ENCODE assay signal across 9 cellular contexts in the genomic region with DNA sequence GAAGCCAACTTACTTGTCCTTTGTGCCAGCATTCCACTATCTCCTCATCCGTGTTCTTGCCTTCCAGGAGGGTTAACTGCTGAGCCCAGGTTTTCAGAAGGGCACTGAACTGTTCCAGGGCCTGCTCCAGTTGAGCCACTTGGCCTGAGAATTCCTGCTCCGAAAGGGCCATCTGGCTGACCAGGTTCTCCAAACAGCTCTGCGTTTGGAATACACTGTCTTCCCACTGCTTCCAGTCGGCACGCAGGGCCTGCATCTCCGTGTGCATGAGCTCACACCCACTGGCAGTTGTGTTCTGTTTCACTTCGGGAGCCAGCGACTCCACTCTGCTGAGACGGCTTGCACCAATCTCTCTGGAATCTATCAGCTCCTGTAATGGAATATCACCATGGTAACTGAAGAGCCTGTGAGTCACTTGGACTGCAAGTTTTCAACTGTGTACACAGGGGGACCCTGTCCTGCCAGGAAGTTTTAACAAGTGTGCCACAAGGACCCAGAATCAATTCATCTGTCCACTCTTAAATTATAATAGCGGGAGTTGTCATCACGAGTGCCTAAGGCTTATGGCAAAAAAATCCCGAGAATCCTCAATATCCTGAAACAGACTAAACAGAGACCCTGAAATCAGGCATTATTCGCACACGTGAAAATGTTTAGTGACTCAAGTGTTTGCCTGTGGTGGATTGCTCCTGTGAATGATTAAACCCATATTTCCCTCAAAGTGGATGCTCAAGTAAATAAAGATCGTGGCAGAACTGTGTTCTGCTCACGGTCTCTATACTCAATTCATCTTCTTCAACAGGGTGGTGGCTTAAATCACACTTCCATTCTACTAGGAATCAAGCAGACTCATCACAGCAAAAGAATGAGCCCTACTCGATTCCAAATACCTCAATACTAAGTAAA.
DNase-seq lines count a peak whose midpoint lies in the region; ATAC-seq and TF ChIP-seq lines count a peak whose summit lies in the region.
"Had no signal": no experiment of that assay in that cellular context is flagged by ENCODE, and none has a peak within 500 bp of the region (broad histone marks: within the 10 kb centered on the region; RNA-seq: fewer than 3 reads in every experiment).

No MANE protein-coding gene starts in this region.

- H3K9me3 ChIP-seq in liver (ENCODE audit: control insufficient read depth in 4 of 4, low read length in 3 of 4) = no peaks in the 10 kb centered on the region

- peak overlapping the region; percentile 67 to 94 for H3K27ac ChIP-seq in liver (ENCODE audit: low read depth in 1 of 2, low read length in 2 of 2)
- H3K27ac ChIP-seq in temporal lobe (ENCODE audit: low read depth, low read length) = peak overlapping the region; percentile 59

- no peak overlapping the region for H3K4me3 Mint-ChIP-seq in activated CD8-positive, alpha-beta T cell treated with anti-CD3 and anti-CD28 coated beads, Interleukin-2, amount 10 ng/mL, durations not matched to agents 7 days and 5 days
- H3K4me3 Mint-ChIP-seq: B cell had no signal

- no peak for TF ChIP-seq CTCF in liver (IDR thresholded peaks at IDR 0.05; ENCODE audit: low read depth, low read length, missing input control)

- POLR2A ChIA-PET in activated CD8-positive, alpha-beta T cell treated with anti-CD3 and anti-CD28 coated beads, Interleukin-2, amount 10 ng/mL, durations not matched to agents 7 days and 5 days (lab: Charles Lee) = no interaction called here

- peaks cover 10% of the 10 kb centered on the region for H3K27me3 Mint-ChIP-seq in activated CD8-positive, alpha-beta T cell treated with anti-CD3 and anti-CD28 coated beads, Interleukin-2, amount 10 ng/mL, durations not matched to agents 7 days and 5 days (ENCODE audit: low read depth)

- WGBS in liver = 20% methylated on average over 17 of the region's 17 CpGs

- CTCF ChIA-PET in activated CD8-positive, alpha-beta T cell treated with anti-CD3 and anti-CD28 coated beads, Interleukin-2, amount 10 ng/mL, durations not matched to agents 7 days and 5 days (lab: Charles Lee) = no interaction called here

- peak overlapping the region; percentile 91 to 92 for H3K9ac ChIP-seq in liver (ENCODE audit: low read depth in 1 of 2, low read length in 2 of 2)

- no peaks in the 10 kb centered on the region for H3K4me1 Mint-ChIP-seq in activated CD8-positive, alpha-beta T cell treated with anti-CD3 and anti-CD28 coated beads, Interleukin-2, amount 10 ng/mL, durations not matched to agents 7 days and 5 days (ENCODE audit: low read depth)
- H3K4me1 Mint-ChIP-seq: B cell had no signal

- ATAC-seq in activated CD8-positive, alpha-beta T cell treated with anti-CD3 and anti-CD28 coated beads, Interleukin-2, amount 10 ng/mL, durations not matched to agents 7 days and 5 days = no peak
- ATAC-seq in HG02981 (IDR thresholded peaks at IDR 0.05; ENCODE audit: unreplicated experiment) = no peak

- no peaks in the 10 kb centered on the region for H3K36me3 Mint-ChIP-seq in activated CD8-positive, alpha-beta T cell treated with anti-CD3 and anti-CD28 coated beads, Interleukin-2, amount 10 ng/mL, durations not matched to agents 7 days and 5 days (ENCODE audit: low read depth)

- H3K4me1 ChIP-seq in liver (ENCODE audit: control insufficient read depth in 4 of 4, insufficient read depth in 4 of 4, low read length in 3 of 4) = peaks cover 0 to 7% (median 0%) of the 10 kb centered on the region in 4 donors

- TF ChIP-seq RAD21 in liver (IDR thresholded peaks at IDR 0.05) = peak in 1 of 2 donors; percentile 18

- no peaks in the 10 kb centered on the region for H3K27me3 ChIP-seq in liver (ENCODE audit: control insufficient read depth in 4 of 4, insufficient read depth in 4 of 4, low read length in 3 of 4)

- H3K4me3 ChIP-seq in liver (ENCODE audit: low read depth in 1 of 3, low read length in 3 of 3) = peak overlapping the region; percentile 34 to 79 (median 56)

- no peaks in the 10 kb centered on the region for H3K36me3 ChIP-seq in liver (ENCODE audit: control insufficient read depth in 4 of 4, insufficient read depth in 3 of 4, low read depth in 1 of 4, low read length in 3 of 4)

- DNase-seq in NCI-H1105 treated with DMSO at 0.1 percent for 48 hours (lab: John Stamatoyannopoulos, UW) (peak; percentile 19), NCI-H1105 (lab: John Stamatoyannopoulos, UW) (no peak), dermis microvascular lymphatic vessel endothelial cell (ENCODE audit: low read depth in 2 of 2) (peak; percentile 87 to 96), UCSD-AML1 (lab: John Stamatoyannopoulos, UW; ENCODE audit: unreplicated experiment) (no peak)
- DNase-seq in activated CD8-positive, alpha-beta T cell treated with anti-CD3 and anti-CD28 coated beads, Interleukin-2, amount 10 ng/mL, durations not matched to agents 7 days and 5 days = no peak

- no peak overlapping the region for H3K27ac Mint-ChIP-seq in activated CD8-positive, alpha-beta T cell treated with anti-CD3 and anti-CD28 coated beads, Interleukin-2, amount 10 ng/mL, durations not matched to agents 7 days and 5 days
- H3K27ac Mint-ChIP-seq: B cell had no signal

- no peaks in the 10 kb centered on the region for H3K9me3 Mint-ChIP-seq in activated CD8-positive, alpha-beta T cell treated with anti-CD3 and anti-CD28 coated beads, Interleukin-2, amount 10 ng/mL, durations not matched to agents 7 days and 5 days (ENCODE audit: insufficient read depth)

TF ChIP-seq in liver, 16 proteins besides CTCF, POLR2A, EP300 and RAD21:
- TF ChIP-seq NR2F2 (IDR thresholded peaks at IDR 0.05) (peak; percentile 16), HNF4G (IDR thresholded peaks at IDR 0.05) (no peak), RXRA (IDR thresholded peaks at IDR 0.05) (peak; percentile 40 to 41), SP1 (IDR thresholded peaks at IDR 0.05) (peak; percentile 85), GABPA (IDR thresholded peaks at IDR 0.05 in 1 of 2, conservative IDR thresholded peaks at IDR 0.05 in 1 of 2) (no peak), FOXA2 (IDR thresholded peaks at IDR 0.05) (peak; percentile 35), YY1 (IDR thresholded peaks at IDR 0.05) (peak; percentile 48), JUND (IDR thresholded peaks at IDR 0.05) (peak; percentile 85 to 98), FOXA1 (IDR thresholded peaks at IDR 0.05) (peak; percentile 1), EGR1 (IDR thresholded peaks at IDR 0.05; ENCODE audit: low read depth in 2 of 2) (peak; percentile 42 to 73), TAF1 (conservative IDR thresholded peaks at IDR 0.05) (peak; percentile 95), HNF4A (conservative IDR thresholded peaks at IDR 0.05) (peak in 1 of 2 donors; percentile 40)
- TF ChIP-seq, protein P1, sequence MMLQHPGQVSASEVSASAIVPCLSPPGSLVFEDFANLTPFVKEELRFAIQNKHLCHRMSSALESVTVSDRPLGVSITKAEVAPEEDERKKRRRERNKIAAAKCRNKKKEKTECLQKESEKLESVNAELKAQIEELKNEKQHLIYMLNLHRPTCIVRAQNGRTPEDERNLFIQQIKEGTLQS (IDR thresholded peaks at IDR 0.05) = peak; percentile 89
- TF ChIP-seq, protein P2, sequence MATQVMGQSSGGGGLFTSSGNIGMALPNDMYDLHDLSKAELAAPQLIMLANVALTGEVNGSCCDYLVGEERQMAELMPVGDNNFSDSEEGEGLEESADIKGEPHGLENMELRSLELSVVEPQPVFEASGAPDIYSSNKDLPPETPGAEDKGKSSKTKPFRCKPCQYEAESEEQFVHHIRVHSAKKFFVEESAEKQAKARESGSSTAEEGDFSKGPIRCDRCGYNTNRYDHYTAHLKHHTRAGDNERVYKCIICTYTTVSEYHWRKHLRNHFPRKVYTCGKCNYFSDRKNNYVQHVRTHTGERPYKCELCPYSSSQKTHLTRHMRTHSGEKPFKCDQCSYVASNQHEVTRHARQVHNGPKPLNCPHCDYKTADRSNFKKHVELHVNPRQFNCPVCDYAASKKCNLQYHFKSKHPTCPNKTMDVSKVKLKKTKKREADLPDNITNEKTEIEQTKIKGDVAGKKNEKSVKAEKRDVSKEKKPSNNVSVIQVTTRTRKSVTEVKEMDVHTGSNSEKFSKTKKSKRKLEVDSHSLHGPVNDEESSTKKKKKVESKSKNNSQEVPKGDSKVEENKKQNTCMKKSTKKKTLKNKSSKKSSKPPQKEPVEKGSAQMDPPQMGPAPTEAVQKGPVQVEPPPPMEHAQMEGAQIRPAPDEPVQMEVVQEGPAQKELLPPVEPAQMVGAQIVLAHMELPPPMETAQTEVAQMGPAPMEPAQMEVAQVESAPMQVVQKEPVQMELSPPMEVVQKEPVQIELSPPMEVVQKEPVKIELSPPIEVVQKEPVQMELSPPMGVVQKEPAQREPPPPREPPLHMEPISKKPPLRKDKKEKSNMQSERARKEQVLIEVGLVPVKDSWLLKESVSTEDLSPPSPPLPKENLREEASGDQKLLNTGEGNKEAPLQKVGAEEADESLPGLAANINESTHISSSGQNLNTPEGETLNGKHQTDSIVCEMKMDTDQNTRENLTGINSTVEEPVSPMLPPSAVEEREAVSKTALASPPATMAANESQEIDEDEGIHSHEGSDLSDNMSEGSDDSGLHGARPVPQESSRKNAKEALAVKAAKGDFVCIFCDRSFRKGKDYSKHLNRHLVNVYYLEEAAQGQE (IDR thresholded peaks at IDR 0.05) = peak; percentile 52
- TF ChIP-seq, protein P3, sequence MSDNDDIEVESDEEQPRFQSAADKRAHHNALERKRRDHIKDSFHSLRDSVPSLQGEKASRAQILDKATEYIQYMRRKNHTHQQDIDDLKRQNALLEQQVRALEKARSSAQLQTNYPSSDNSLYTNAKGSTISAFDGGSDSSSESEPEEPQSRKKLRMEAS (IDR thresholded peaks at IDR 0.05) = no peak
- TF ChIP-seq, protein P4, sequence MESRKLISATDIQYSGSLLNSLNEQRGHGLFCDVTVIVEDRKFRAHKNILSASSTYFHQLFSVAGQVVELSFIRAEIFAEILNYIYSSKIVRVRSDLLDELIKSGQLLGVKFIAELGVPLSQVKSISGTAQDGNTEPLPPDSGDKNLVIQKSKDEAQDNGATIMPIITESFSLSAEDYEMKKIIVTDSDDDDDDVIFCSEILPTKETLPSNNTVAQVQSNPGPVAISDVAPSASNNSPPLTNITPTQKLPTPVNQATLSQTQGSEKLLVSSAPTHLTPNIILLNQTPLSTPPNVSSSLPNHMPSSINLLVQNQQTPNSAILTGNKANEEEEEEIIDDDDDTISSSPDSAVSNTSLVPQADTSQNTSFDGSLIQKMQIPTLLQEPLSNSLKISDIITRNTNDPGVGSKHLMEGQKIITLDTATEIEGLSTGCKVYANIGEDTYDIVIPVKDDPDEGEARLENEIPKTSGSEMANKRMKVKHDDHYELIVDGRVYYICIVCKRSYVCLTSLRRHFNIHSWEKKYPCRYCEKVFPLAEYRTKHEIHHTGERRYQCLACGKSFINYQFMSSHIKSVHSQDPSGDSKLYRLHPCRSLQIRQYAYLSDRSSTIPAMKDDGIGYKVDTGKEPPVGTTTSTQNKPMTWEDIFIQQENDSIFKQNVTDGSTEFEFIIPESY (IDR thresholded peaks at IDR 0.05) = peak; percentile 33

Comparison
In these comparisons a context has a peak if more than half of its experiments do, and no peak if none do; other contexts are left out.
1. DNase-seq: peak in NCI-H1105 treated with DMSO at 0.1 percent for 48 hours (single experiment) and dermis microvascular lymphatic vessel endothelial cell (2 of 2); none in NCI-H1105 (single experiment), UCSD-AML1 (single experiment) and activated CD8-positive, alpha-beta T cell treated with anti-CD3 and anti-CD28 coated beads, Interleukin-2, amount 10 ng/mL, durations not matched to agents 7 days and 5 days (single experiment).